In genomic region chr4:139922625-139923024, GRCh38 we compare ENCODE assay signal across 11 cellular contexts.
DNase-seq lines count a peak whose midpoint lies in the region; ATAC-seq, FAIRE-seq and TF ChIP-seq lines count a peak whose summit lies in the region.
"Had no signal": no experiment of that assay in that cellular context is flagged by ENCODE, and none has a peak within 500 bp of the region (broad histone marks: within the 10 kb centered on the region; RNA-seq: fewer than 3 reads in every experiment).

No MANE protein-coding gene starts in this region.

- H3K9me3 ChIP-seq in liver (ENCODE audit: control insufficient read depth in 4 of 4, low read length in 3 of 4) (no peaks in the 10 kb centered on the region), HepG2 (ENCODE audit: low read length) (no peaks in the 10 kb centered on the region), WERI-Rb-1 (ENCODE audit: severe bottlenecking) (no peaks in the 10 kb centered on the region), Karpas-422 (ENCODE audit: low read length) (no peaks in the 10 kb centered on the region)

- no peak for TF ChIP-seq EP300 in HepG2 (IDR thresholded peaks at IDR 0.05; ENCODE audit: low read depth in 2 of 2, low read length in 2 of 2)
- no peak for TF ChIP-seq EP300 in HepG2 (CRISPR knock-in tag; IDR thresholded peaks at IDR 0.05; ENCODE audit: borderline replicate concordance)

- TF ChIP-seq RAD21 in liver (IDR thresholded peaks at IDR 0.05) = no peak
- TF ChIP-seq RAD21 in HepG2 (CRISPR knock-in tag; IDR thresholded peaks at IDR 0.05) = no peak

- no TSS peak for BruUV-seq in HepG2 (replicated peaks; lab: Mats Ljungman, UMichigan)

- no peaks in the 10 kb centered on the region for H3K9me3 Mint-ChIP-seq in stimulated activated memory B cell treated with anti-CD40 and anti-IgM and Interleukin-4, amounts not matched to agents 10 μg/mL and 1 μg/mL and 100 μg/mL, for 72 hours

- H3K4me3 ChIP-seq in liver (ENCODE audit: low read depth in 1 of 3, low read length in 3 of 3) (no peak overlapping the region), HepG2 (replicated peaks in 1 of 3; ENCODE audit: insufficient read depth in 1 of 3, low read depth in 2 of 3, low read length in 3 of 3) (no peak overlapping the region), WERI-Rb-1 (ENCODE audit: low read depth, low read length) (peak overlapping the region; percentile 24), Karpas-422 (ENCODE audit: low read length) (no peak overlapping the region)

- POLR2A ChIA-PET in HepG2 (lab: Yijun Ruan, JAX) = no interaction called here

- peaks cover 14 to 58% (median 43%) of the 10 kb centered on the region in 4 donors for H3K4me1 ChIP-seq in liver (ENCODE audit: control insufficient read depth in 4 of 4, insufficient read depth in 4 of 4, low read length in 3 of 4)
- H3K4me1 ChIP-seq in HepG2 (ENCODE audit: insufficient read depth, low read length) = peaks cover 33% of the 10 kb centered on the region
- H3K4me1 ChIP-seq in Karpas-422 (ENCODE audit: low read length) = peaks cover 43% of the 10 kb centered on the region

- H2AFZ ChIP-seq in HepG2 (ENCODE audit: low read length) = no peak overlapping the region
- H2AFZ ChIP-seq in Karpas-422 (ENCODE audit: low read length) = no peak overlapping the region

- intact Hi-C loops in HepG2 (cut with micrococcal nuclease; ENCODE audit: unreplicated experiment) = no loop called here

- FAIRE-seq in HepG2 (lab: Jason Lieb, UNC) = no peak
- FAIRE-seq: frontal cortex had no signal

- no peaks in the 10 kb centered on the region for H3K4me1 Mint-ChIP-seq in stimulated activated memory B cell treated with anti-CD40 and anti-IgM and Interleukin-4, amounts not matched to agents 10 μg/mL and 1 μg/mL and 100 μg/mL, for 72 hours
- H3K4me1 Mint-ChIP-seq: B cell had no signal

- H3K27me3 ChIP-seq in liver (ENCODE audit: control insufficient read depth in 4 of 4, insufficient read depth in 4 of 4, low read length in 3 of 4) (no peaks in the 10 kb centered on the region), HepG2 (ENCODE audit: control insufficient read depth in 1 of 2, insufficient read depth in 2 of 2, low read length in 2 of 2) (peaks cover 1 to 15% of the 10 kb centered on the region in 2 experiments; a peak in 4 of 5 replicates), WERI-Rb-1 (ENCODE audit: insufficient read depth, low read depth, severe bottlenecking) (no peaks in the 10 kb centered on the region), Karpas-422 (ENCODE audit: low read length) (no peaks in the 10 kb centered on the region)

- H3K27ac ChIP-seq in liver (ENCODE audit: low read depth in 1 of 2, low read length in 2 of 2) (peak overlapping the region in 1 of 2 donors; percentile 56), HepG2 (ENCODE audit: extremely low read length, insufficient read depth, low read length) (no peak overlapping the region), WERI-Rb-1 (peak overlapping the region; percentile 83), Karpas-422 (ENCODE audit: low read length) (no peak overlapping the region)

- ATAC-seq in HepG2 = no peak
- no peak for ATAC-seq in stimulated activated memory B cell treated with anti-CD40 and anti-IgM and Interleukin-4, amounts not matched to agents 10 μg/mL and 1 μg/mL and 100 μg/mL, for 72 hours

- WGBS in liver = 63% methylated on average over 3 of the region's 3 CpGs
- WGBS in HepG2 (ENCODE audit: low lambda C conversion rate) = 12% methylated on average over 3 of the region's 3 CpGs

- H4K20me1 ChIP-seq in HepG2 (ENCODE audit: insufficient read depth, low read length) = no peaks in the 10 kb centered on the region
- H4K20me1 ChIP-seq in Karpas-422 (ENCODE audit: insufficient read depth, low read depth, low read length) = no peaks in the 10 kb centered on the region

- H3K36me3 ChIP-seq in liver (ENCODE audit: control insufficient read depth in 4 of 4, insufficient read depth in 3 of 4, low read depth in 1 of 4, low read length in 3 of 4) = no peaks in the 10 kb centered on the region
- no peaks in the 10 kb centered on the region for H3K36me3 ChIP-seq in HepG2 (replicated peaks in 1 of 2; ENCODE audit: control insufficient read depth in 1 of 2, insufficient read depth in 2 of 2, low read length in 2 of 2)
- no peaks in the 10 kb centered on the region for H3K36me3 ChIP-seq in WERI-Rb-1
- no peaks in the 10 kb centered on the region for H3K36me3 ChIP-seq in Karpas-422 (ENCODE audit: insufficient read depth, low read length)

- peaks cover 23% of the 10 kb centered on the region for H3K27me3 Mint-ChIP-seq in stimulated activated memory B cell treated with anti-CD40 and anti-IgM and Interleukin-4, amounts not matched to agents 10 μg/mL and 1 μg/mL and 100 μg/mL, for 72 hours
- H3K27me3 Mint-ChIP-seq: B cell had no signal

- H3K4me3 Mint-ChIP-seq in stimulated activated memory B cell treated with anti-CD40 and anti-IgM and Interleukin-4, amounts not matched to agents 10 μg/mL and 1 μg/mL and 100 μg/mL, for 72 hours = no peak overlapping the region
- H3K4me3 Mint-ChIP-seq: B cell had no signal

- TF ChIP-seq POLR2A in HepG2 (IDR thresholded peaks at IDR 0.05; ENCODE audit: insufficient read depth in 1 of 2, low read depth in 2 of 2, low read length in 2 of 2) = no peak

- H3K9ac ChIP-seq in liver (ENCODE audit: low read depth in 1 of 2, low read length in 2 of 2) (no peak overlapping the region), HepG2 (ENCODE audit: insufficient read depth, low read depth, low read length) (no peak overlapping the region), Karpas-422 (ENCODE audit: low read length) (no peak overlapping the region)

- H3K36me3 Mint-ChIP-seq in stimulated activated memory B cell treated with anti-CD40 and anti-IgM and Interleukin-4, amounts not matched to agents 10 μg/mL and 1 μg/mL and 100 μg/mL, for 72 hours = no peaks in the 10 kb centered on the region

- H3K79me2 ChIP-seq in HepG2 (ENCODE audit: insufficient read depth, low read length) (no peaks in the 10 kb centered on the region), Karpas-422 (ENCODE audit: low read length) (peaks cover 36% of the 10 kb centered on the region)

- no peak overlapping the region for H3K27ac Mint-ChIP-seq in stimulated activated memory B cell treated with anti-CD40 and anti-IgM and Interleukin-4, amounts not matched to agents 10 μg/mL and 1 μg/mL and 100 μg/mL, for 72 hours
- H3K27ac Mint-ChIP-seq: B cell had no signal

- H3K4me2 ChIP-seq in HepG2 (ENCODE audit: low read depth, low read length) (no peak overlapping the region), Karpas-422 (ENCODE audit: low read depth, low read length, poor library complexity, severe bottlenecking) (no peak overlapping the region)

- in situ Hi-C loops in HepG2 (cut with HindIII; ENCODE audit: extremely low pct_ligation_motif_present, low pct_unique_long_range_greater_than_20kb) = no loop called here

- CTCF ChIA-PET in HepG2 (lab: Yijun Ruan, JAX; ENCODE audit: low intra/inter-chr PET ratio, low total read pairs) = no interaction called here

- DNase-seq in HepG2 (ENCODE audit: low spot score) (no peak), WERI-Rb-1 (no peak), inferior parietal cortex (ENCODE audit: extremely low spot score) (peak; percentile 72), NOMO-1 treated with DMSO at 0.1 percent for 48 hours (lab: John Stamatoyannopoulos, UW; ENCODE audit: unreplicated experiment) (no peak), Karpas-422 (no peak), GM10266 (ENCODE audit: extremely low spot score) (no peak)
- DNase-seq: activated CD8-positive, alpha-beta memory T cell treated with anti-CD3 and anti-CD28 coated beads, Interleukin-2, amount 50 U/mL, for 4 hours had no signal

- TF ChIP-seq CTCF in liver (IDR thresholded peaks at IDR 0.05; ENCODE audit: low read depth, low read length, missing input control) (no peak), HepG2 (CRISPR knock-in tag; IDR thresholded peaks at IDR 0.05) (no peak), WERI-Rb-1 (IDR thresholded peaks at IDR 0.05; ENCODE audit: low read depth, low read length) (no peak), GM10266 (IDR thresholded peaks at IDR 0.05; ENCODE audit: control insufficient read depth, insufficient read depth, low read depth, missing control alignments) (no peak)

- H3K9me2 ChIP-seq in Karpas-422 (replicated peaks; ENCODE audit: insufficient read depth, low read length) = no peaks in the 10 kb centered on the region

TF ChIP-seq in liver, 16 proteins besides CTCF, POLR2A, EP300 and RAD21:
- no peak for TF ChIP-seq ATF3 (IDR thresholded peaks at IDR 0.05)
- TF ChIP-seq YY1 (IDR thresholded peaks at IDR 0.05) = peak; percentile 19

TF ChIP-seq in HepG2, 621 proteins besides CTCF, POLR2A, EP300 and RAD21:
- no peak for TF ChIP-seq ZNF121 (CRISPR knock-in tag; IDR thresholded peaks at IDR 0.05)
- TF ChIP-seq ZNF747 (CRISPR knock-in tag; IDR thresholded peaks at IDR 0.05; ENCODE audit: borderline replicate concordance) = no peak
